27 cellular contexts compared by ENCODE assay signal in genomic region chrX:69082753-69083150, GRCh38.
A peak's percentile ranks its signal among the peaks of the same experiment; 100 is the strongest.
DNase-seq lines count a peak whose midpoint lies in the region; ATAC-seq and TF ChIP-seq lines count a peak whose summit lies in the region.
"Had no signal": no experiment of that assay in that cellular context is flagged by ENCODE, and none has a peak within 500 bp of the region (broad histone marks: within the 10 kb centered on the region; RNA-seq: fewer than 3 reads in every experiment).

No MANE protein-coding gene starts in this region.

- H3K4me3 ChIP-seq in mesodermal cell (ENCODE audit: extremely low read depth, insufficient read depth, low read length, poor library complexity, severe bottlenecking) = no peak overlapping the region
- no peak overlapping the region for H3K4me3 ChIP-seq in trophoblast cell (ENCODE audit: low read depth, low read length)
- H3K4me3 ChIP-seq: HAP-1, PC-9 had no signal

- peaks cover 0 to 8% of the 10 kb centered on the region in 2 donors for H3K27me3 Mint-ChIP-seq in stimulated activated naive B cell treated with anti-CD40 and anti-IgM and Interleukin-4, amounts not matched to agents 10 μg/mL and 1 μg/mL and 100 μg/mL, for 72 hours

- H3K9me3 ChIP-seq in mesodermal cell (ENCODE audit: control insufficient read depth, low read length) = no peaks in the 10 kb centered on the region
- H3K9me3 ChIP-seq in trophoblast cell (ENCODE audit: insufficient read depth, low read depth, low read length) = no peaks in the 10 kb centered on the region
- H3K9me3 ChIP-seq: BE2C, HAP-1 had no signal

- 100% methylated on average over 3 of the region's 7 CpGs; no CpG with 5 or more reads in 1 of the 2 experiments for WGBS in mesodermal cell (ENCODE audit: insufficient coverage in 2 of 2), 2 experiments
- no CpG with 5 or more reads among the region's 7 CpGs for WGBS in trophoblast cell (ENCODE audit: extremely low coverage, insufficient coverage, insufficient read length)

- DNase-seq in COLO829 (ENCODE audit: low spot score) = peak; percentile 70
- DNase-seq in trophoblast cell = peak; percentile 10 to 12
- DNase-seq in NCI-H1930 (lab: John Stamatoyannopoulos, UW) = no peak
- DNase-seq in stimulated activated naive B cell treated with anti-CD40 and anti-IgM and Interleukin-4, amounts not matched to agents 10 μg/mL and 1 μg/mL and 100 μg/mL, for 72 hours = no peak
- no peak for DNase-seq in SIG-M5 treated with dmso at 0.1 percent for 504 hours (lab: John Stamatoyannopoulos, UW; ENCODE audit: unreplicated experiment)
- DNase-seq: 8988T; ACHN; BE2C; DMS153; DND-41; GOT3; KBM-7; MV-4-11; NCI-H1105; NCI-H1436 treated with DMSO at 0.1 percent for 48 hours; NCI-H187 treated with DMSO at 0.1 percent for 48 hours; NCI-H2107; NCI-H446 treated with DMSO at 0.1 percent for 48 hours; NCI-H82; NK-92 treated with Interleukin-12 subunit alpha and Interleukin-12 subunit beta, amount 100 ng/mL, for 24 hours; PC-9; Right ventricle myocardium superior; RPMI8226 had no signal

- H3K27ac ChIP-seq in VCaP (peak overlapping the region; percentile 48), mesodermal cell (ENCODE audit: low read depth, low read length, severe bottlenecking) (peak overlapping the region; percentile 23), trophoblast cell (ENCODE audit: low read depth, low read length) (no peak overlapping the region)
- H3K27ac ChIP-seq: PC-9 had no signal

- H3K4me1 ChIP-seq in mesodermal cell (ENCODE audit: control insufficient read depth, insufficient read depth, low read length, poor library complexity, severe bottlenecking) (peaks cover 17% of the 10 kb centered on the region), trophoblast cell (ENCODE audit: control insufficient read depth in 1 of 2, insufficient read depth in 2 of 2, low read length in 2 of 2) (peaks cover 24 to 36% of the 10 kb centered on the region in 2 experiments)
- H3K4me1 ChIP-seq: HAP-1 had no signal

- H3K4ac ChIP-seq in trophoblast cell (ENCODE audit: low read depth, low read length) = peak overlapping the region; percentile 59

- no peaks in the 10 kb centered on the region for H3K9me3 Mint-ChIP-seq in stimulated activated naive B cell treated with anti-CD40 and anti-IgM and Interleukin-4, amounts not matched to agents 10 μg/mL and 1 μg/mL and 100 μg/mL, for 72 hours

- peak overlapping the region; percentile 66 for H2BK12ac ChIP-seq in trophoblast cell (ENCODE audit: low read length)

- no peak overlapping the region for H3K9ac ChIP-seq in trophoblast cell (ENCODE audit: low read length)

- no peak overlapping the region for H3K23ac ChIP-seq in trophoblast cell (ENCODE audit: low read length)

- H2AFZ ChIP-seq in trophoblast cell (ENCODE audit: insufficient read depth, low read length, poor library complexity) = no peak overlapping the region
- H2AFZ ChIP-seq: PC-9 had no signal

- peak overlapping the region; percentile 49 for H2AK5ac ChIP-seq in trophoblast cell (ENCODE audit: low read length)

- no peak overlapping the region for H4K12ac ChIP-seq in trophoblast cell (ENCODE audit: low read depth, low read length)

- H3K27ac Mint-ChIP-seq in stimulated activated naive B cell treated with anti-CD40 and anti-IgM and Interleukin-4, amounts not matched to agents 10 μg/mL and 1 μg/mL and 100 μg/mL, for 72 hours = no peak overlapping the region

- ATAC-seq in GM18861 (IDR thresholded peaks at IDR 0.05; ENCODE audit: unreplicated experiment) = no peak
- ATAC-seq in stimulated activated naive B cell treated with anti-CD40 and anti-IgM and Interleukin-4, amounts not matched to agents 10 μg/mL and 1 μg/mL and 100 μg/mL, for 72 hours (replicated peaks) = no peak

- H3K27me3 ChIP-seq in trophoblast cell (ENCODE audit: insufficient read depth, low read length) = no peaks in the 10 kb centered on the region
- H3K27me3 ChIP-seq: BE2C had no signal

- H3K4me3 Mint-ChIP-seq in stimulated activated naive B cell treated with anti-CD40 and anti-IgM and Interleukin-4, amounts not matched to agents 10 μg/mL and 1 μg/mL and 100 μg/mL, for 72 hours = no peak overlapping the region

- peaks cover 4% of the 10 kb centered on the region for H3K79me1 ChIP-seq in trophoblast cell (ENCODE audit: low read length)

- no peaks in the 10 kb centered on the region for H3K79me2 ChIP-seq in trophoblast cell (ENCODE audit: control insufficient read depth, insufficient read depth, low read length, poor library complexity)

- TF ChIP-seq CTCF in VCaP (conservative IDR thresholded peaks at IDR 0.05) = no peak

- no peak overlapping the region for H3K4me2 ChIP-seq in trophoblast cell (ENCODE audit: low read length)
- H3K4me2 ChIP-seq: PC-9 had no signal

- H3K14ac ChIP-seq in trophoblast cell (ENCODE audit: low read length) = peak overlapping the region; percentile 32

- no peaks in the 10 kb centered on the region for H3K4me1 Mint-ChIP-seq in stimulated activated naive B cell treated with anti-CD40 and anti-IgM and Interleukin-4, amounts not matched to agents 10 μg/mL and 1 μg/mL and 100 μg/mL, for 72 hours

- no peak overlapping the region for H4K8ac ChIP-seq in trophoblast cell (ENCODE audit: low read depth, low read length)

- H3K18ac ChIP-seq in trophoblast cell (ENCODE audit: low read length) = no peak overlapping the region

- no peak overlapping the region for H2BK5ac ChIP-seq in trophoblast cell (ENCODE audit: low read depth, low read length, poor library complexity)

- no peaks in the 10 kb centered on the region for H3K36me3 Mint-ChIP-seq in stimulated activated naive B cell treated with anti-CD40 and anti-IgM and Interleukin-4, amounts not matched to agents 10 μg/mL and 1 μg/mL and 100 μg/mL, for 72 hours

- H3K36me3 ChIP-seq in mesodermal cell (ENCODE audit: control insufficient read depth, insufficient read depth, low read length) (no peaks in the 10 kb centered on the region), trophoblast cell (ENCODE audit: control insufficient read depth in 1 of 2, insufficient read depth in 2 of 2, low read length in 2 of 2) (no peaks in the 10 kb centered on the region)
- H3K36me3 ChIP-seq: BE2C, HAP-1 had no signal

- peak overlapping the region; percentile 58 for H2BK120ac ChIP-seq in trophoblast cell (ENCODE audit: insufficient read depth, low read length, poor library complexity)

- peak overlapping the region; percentile 74 for H4K91ac ChIP-seq in trophoblast cell (ENCODE audit: low read depth, low read length)

Comparison
In these comparisons a context has a peak if more than half of its experiments do, and no peak if none do; other contexts are left out.
1. DNase-seq: peak in COLO829 (single experiment) and trophoblast cell (2 of 2); none in NCI-H1930 (0 of 2), stimulated activated naive B cell treated with anti-CD40 and anti-IgM and Interleukin-4, amounts not matched to agents 10 μg/mL and 1 μg/mL and 100 μg/mL, for 72 hours (single experiment) and SIG-M5 treated with dmso at 0.1 percent for 504 hours (single experiment).